In genomic region chr15:75024102-75024636, GRCh38 we compare ENCODE assay signal across 8 cellular contexts. TPM values are rescaled to one million over a fixed set of nuclear protein-coding genes. Genes with fewer than 3 reads are reported as not detected.
DNase-seq lines count a peak whose midpoint lies in the region; ATAC-seq and TF ChIP-seq lines count a peak whose summit lies in the region.

No MANE protein-coding gene starts in this region.

- H3K36me3 Mint-ChIP-seq in activated naive CD4-positive, alpha-beta T cell treated with anti-CD3 and anti-CD28 coated beads for 36 hours (ENCODE audit: low read depth), result peaks cover 6% of the 10 kb centered on the region
- peaks cover 4 to 31% of the 10 kb centered on the region in 2 donors for H3K36me3 Mint-ChIP-seq in stimulated activated naive B cell treated with anti-CD40 and anti-IgM and Interleukin-4, amounts not matched to agents 10 μg/mL and 1 μg/mL and 100 μg/mL, for 72 hours

- no peak for TF ChIP-seq CTCF in astrocyte of the spinal cord (IDR thresholded peaks at IDR 0.05; ENCODE audit: low read depth, low read length)

- ATAC-seq in stimulated activated naive B cell treated with anti-CD40 and anti-IgM and Interleukin-4, amounts not matched to agents 10 μg/mL and 1 μg/mL and 100 μg/mL, for 72 hours (replicated peaks), result peak; percentile 28 to 34
- no peak for ATAC-seq in HG03571 (IDR thresholded peaks at IDR 0.05; ENCODE audit: unreplicated experiment)
- no peak for ATAC-seq in HG02870 (IDR thresholded peaks at IDR 0.05; ENCODE audit: unreplicated experiment)

- intact Hi-C loops in activated naive CD4-positive, alpha-beta T cell treated with anti-CD3 and anti-CD28 coated beads for 36 hours (cut with micrococcal nuclease), result loop anchor here (5.0 kb wide), 1 partner anchor 477 kb away; no protein-coding TSS in a partner anchor

- in situ Hi-C loops in astrocyte of the spinal cord (cut with HindIII; ENCODE audit: low sequenced_read_pairs), result no loop called here

- peaks cover 18% of the 10 kb centered on the region for H3K4me1 Mint-ChIP-seq in activated naive CD4-positive, alpha-beta T cell treated with anti-CD3 and anti-CD28 coated beads for 36 hours (ENCODE audit: low read depth)
- peaks cover 5 to 32% of the 10 kb centered on the region in 2 donors for H3K4me1 Mint-ChIP-seq in stimulated activated naive B cell treated with anti-CD40 and anti-IgM and Interleukin-4, amounts not matched to agents 10 μg/mL and 1 μg/mL and 100 μg/mL, for 72 hours

- CTCF ChIA-PET in activated naive CD4-positive, alpha-beta T cell treated with anti-CD3 and anti-CD28 coated beads for 36 hours (lab: Charles Lee), result interaction anchor here (0.6 to 1.2 kb wide), 4 partner anchors 123 to 696 kb away, joined by 3 to 4 read pairs (median 3); no protein-coding TSS in a partner anchor

- peak overlapping the region; percentile 90 for H3K27ac Mint-ChIP-seq in activated naive CD4-positive, alpha-beta T cell treated with anti-CD3 and anti-CD28 coated beads for 36 hours
- peak overlapping the region; percentile 95 for H3K27ac Mint-ChIP-seq in stimulated activated naive B cell treated with anti-CD40 and anti-IgM and Interleukin-4, amounts not matched to agents 10 μg/mL and 1 μg/mL and 100 μg/mL, for 72 hours

- DNase-seq in activated naive CD4-positive, alpha-beta T cell treated with anti-CD3 and anti-CD28 coated beads for 36 hours, result peak; percentile 35
- DNase-seq in activated naive CD4-positive, alpha-beta T cell treated with anti-CD3 and anti-CD28 coated beads, Interleukin-2, amount 50 U/mL, for 16 hours, result no peak
- DNase-seq in NCI-H446 (lab: John Stamatoyannopoulos, UW) (peak; percentile 23 to 26), astrocyte of the spinal cord (ENCODE audit: low read depth, low spot score) (no peak), iris pigment epithelial cell (ENCODE audit: low read depth) (peak; percentile 39)
- DNase-seq in stimulated activated naive B cell treated with anti-CD40 and anti-IgM and Interleukin-4, amounts not matched to agents 10 μg/mL and 1 μg/mL and 100 μg/mL, for 72 hours, result no peak

- H3K4me3 ChIP-seq in astrocyte of the spinal cord (ENCODE audit: low read depth, low read length), result peak overlapping the region; percentile 99

- peak overlapping the region; percentile 90 for H3K4me3 Mint-ChIP-seq in activated naive CD4-positive, alpha-beta T cell treated with anti-CD3 and anti-CD28 coated beads for 36 hours
- peak overlapping the region; percentile 95 to 98 for H3K4me3 Mint-ChIP-seq in stimulated activated naive B cell treated with anti-CD40 and anti-IgM and Interleukin-4, amounts not matched to agents 10 μg/mL and 1 μg/mL and 100 μg/mL, for 72 hours

- no peaks in the 10 kb centered on the region for H3K9me3 Mint-ChIP-seq in activated naive CD4-positive, alpha-beta T cell treated with anti-CD3 and anti-CD28 coated beads for 36 hours
- no peaks in the 10 kb centered on the region for H3K9me3 Mint-ChIP-seq in stimulated activated naive B cell treated with anti-CD40 and anti-IgM and Interleukin-4, amounts not matched to agents 10 μg/mL and 1 μg/mL and 100 μg/mL, for 72 hours

- no peaks in the 10 kb centered on the region for H3K27me3 Mint-ChIP-seq in activated naive CD4-positive, alpha-beta T cell treated with anti-CD3 and anti-CD28 coated beads for 36 hours (ENCODE audit: low read depth)
- peaks cover 32 to 39% of the 10 kb centered on the region in 2 donors for H3K27me3 Mint-ChIP-seq in stimulated activated naive B cell treated with anti-CD40 and anti-IgM and Interleukin-4, amounts not matched to agents 10 μg/mL and 1 μg/mL and 100 μg/mL, for 72 hours

RNA-seq across cellular contexts. Expression of gene PPCDC, which starts 0.8 kb away (rescaled TPM):
- 10 to 100 TPM; 17.5 to 18.0 TPM for total RNA-seq in activated naive CD4-positive, alpha-beta T cell treated with anti-CD3 and anti-CD28 coated beads for 36 hours

RNA-seq across cellular contexts. Expression of gene SCAMP5, which starts 28.8 kb away (rescaled TPM):
- under 1 TPM; 0.15 to 0.38 TPM for total RNA-seq in activated naive CD4-positive, alpha-beta T cell treated with anti-CD3 and anti-CD28 coated beads for 36 hours

Comparison
In these comparisons a context has a peak if more than half of its experiments do, and no peak if none do; other contexts are left out.
1. DNase-seq: peak in activated naive CD4-positive, alpha-beta T cell treated with anti-CD3 and anti-CD28 coated beads for 36 hours (single experiment), NCI-H446 (2 of 2) and iris pigment epithelial cell (single experiment); none in activated naive CD4-positive, alpha-beta T cell treated with anti-CD3 and anti-CD28 coated beads, Interleukin-2, amount 50 U/mL, for 16 hours (single experiment), astrocyte of the spinal cord (single experiment) and stimulated activated naive B cell treated with anti-CD40 and anti-IgM and Interleukin-4, amounts not matched to agents 10 μg/mL and 1 μg/mL and 100 μg/mL, for 72 hours (single experiment).
2. ATAC-seq: peak in stimulated activated naive B cell treated with anti-CD40 and anti-IgM and Interleukin-4, amounts not matched to agents 10 μg/mL and 1 μg/mL and 100 μg/mL, for 72 hours (2 of 2); none in HG03571 (single experiment) and HG02870 (single experiment).